ENCODE assay signal across 8 cellular contexts in genomic region chr9:72292184-72292787, GRCh38.
A peak's percentile ranks its signal among the peaks of the same experiment; 100 is the strongest.
DNase-seq lines count a peak whose midpoint lies in the region; ATAC-seq and TF ChIP-seq lines count a peak whose summit lies in the region.

No MANE protein-coding gene starts in this region.

- peaks cover 4% of the 10 kb centered on the region for H3K36me3 Mint-ChIP-seq in neural progenitor cell

- H3K27ac ChIP-seq in OCI-LY1 (ENCODE audit: low read depth, low read length, poor library complexity, severe bottlenecking) (no peak overlapping the region), neural progenitor cell (no peak overlapping the region)

- no peak overlapping the region for H3K4me3 ChIP-seq in BJ (ENCODE audit: low read depth, low read length)
- H3K4me3 ChIP-seq in OCI-LY1 (ENCODE audit: low read depth, low read length, poor library complexity, severe bottlenecking): no peak overlapping the region
- no peak overlapping the region for H3K4me3 ChIP-seq in epithelial cell of proximal tubule (ENCODE audit: low read depth, low read length)
- no peak overlapping the region for H3K4me3 ChIP-seq in neural progenitor cell
- no peak overlapping the region for H3K4me3 ChIP-seq in lower leg skin (ENCODE audit: low read depth, poor library complexity, severe bottlenecking)

- H3K36me3 ChIP-seq in BJ (ENCODE audit: control insufficient read depth, insufficient read depth, low read length) (no peaks in the 10 kb centered on the region), OCI-LY1 (ENCODE audit: insufficient read depth, low read length) (no peaks in the 10 kb centered on the region; the same call in 1 of the 2 replicates), neural progenitor cell (no peaks in the 10 kb centered on the region)

- H4K20me1 ChIP-seq in OCI-LY1 (ENCODE audit: insufficient read depth, low read length): no peaks in the 10 kb centered on the region
- H4K20me1 ChIP-seq in neural progenitor cell (ENCODE audit: low read depth): no peaks in the 10 kb centered on the region

- H3K9me3 ChIP-seq in OCI-LY1 (ENCODE audit: low read length): no peaks in the 10 kb centered on the region
- H3K9me3 ChIP-seq in neural progenitor cell (ENCODE audit: low read depth): no peaks in the 10 kb centered on the region

- TF ChIP-seq POLR2A in lower leg skin (IDR thresholded peaks at IDR 0.05): no peak

- H3K4me1 ChIP-seq in OCI-LY1 (ENCODE audit: insufficient read depth, low read length, severe bottlenecking): no peaks in the 10 kb centered on the region
- H3K4me1 ChIP-seq in neural progenitor cell: no peaks in the 10 kb centered on the region

- no peaks in the 10 kb centered on the region for H3K9me2 ChIP-seq in OCI-LY1 (ENCODE audit: low read depth, low read length)

- peaks cover 2% of the 10 kb centered on the region for H3K27me3 Mint-ChIP-seq in neural progenitor cell (ENCODE audit: insufficient read depth, low read depth)

- WGBS in lower leg skin, 2 donors: 12 to 19% methylated on average over 2 of the region's 2 CpGs

- H3K4me1 Mint-ChIP-seq in neural progenitor cell: peaks cover 3% of the 10 kb centered on the region

- no peak overlapping the region for H3K4me3 Mint-ChIP-seq in neural progenitor cell

- no peak overlapping the region for H2AFZ ChIP-seq in OCI-LY1 (ENCODE audit: low read length)
- H2AFZ ChIP-seq in neural progenitor cell (replicated peaks): peak overlapping the region; percentile 66

- no peak overlapping the region for H3K9ac ChIP-seq in OCI-LY1 (ENCODE audit: low read length)
- H3K9ac ChIP-seq in neural progenitor cell: no peak overlapping the region

- POLR2A ChIA-PET in BJ (lab: Charles Lee): no interaction called here

- H3K27me3 ChIP-seq in BJ (ENCODE audit: control insufficient read depth, insufficient read depth, low read length): peaks cover 3% of the 10 kb centered on the region; the same call in 1 of the 2 replicates
- no peaks in the 10 kb centered on the region for H3K27me3 ChIP-seq in OCI-LY1 (ENCODE audit: insufficient read depth, low read length)
- H3K27me3 ChIP-seq in neural progenitor cell: no peaks in the 10 kb centered on the region

- ATAC-seq in GM21367 (IDR thresholded peaks at IDR 0.05; ENCODE audit: unreplicated experiment): peak; percentile 53

- H3K4me2 ChIP-seq in OCI-LY1 (ENCODE audit: low read length) (no peak overlapping the region), neural progenitor cell (no peak overlapping the region)

- no peak overlapping the region for H3K27ac Mint-ChIP-seq in neural progenitor cell

- CTCF ChIA-PET in BJ (lab: Yijun Ruan, JAX): interaction anchor here (0.5 to 7.0 kb wide), 9 partner anchors 9 to 806 kb away, joined by 3 to 60 read pairs (median 6); no protein-coding TSS in a partner anchor

- H3K9me3 Mint-ChIP-seq in neural progenitor cell: peaks cover 22% of the 10 kb centered on the region

- no peak for DNase-seq in BJ (ENCODE audit: low read depth)
- no peak for DNase-seq in epithelial cell of proximal tubule (ENCODE audit: low read depth)
- DNase-seq in neural progenitor cell (ENCODE audit: low spot score): peak; percentile 39
- no peak for DNase-seq in lower leg skin (ENCODE audit: low spot score in 2 of 2)
- no peak for DNase-seq in stimulated activated CD4-positive, alpha-beta T cell treated with anti-CD3 and anti-CD28 coated beads, Interleukin-4, amount 100 ng/mL, for 1 hour
- no peak for DNase-seq in NCI-H524 treated with DMSO at 0.1 percent for 48 hours (lab: John Stamatoyannopoulos, UW)

- TF ChIP-seq CTCF in BJ (IDR thresholded peaks at IDR 0.05; ENCODE audit: insufficient read depth, low read depth, low read length) (peak; percentile 50), OCI-LY1 (IDR thresholded peaks at IDR 0.05; ENCODE audit: low read length) (peak; percentile 45; the same call in 1 of the 2 replicates), epithelial cell of proximal tubule (conservative IDR thresholded peaks at IDR 0.05; ENCODE audit: low read depth, low read length) (peak; percentile 52), neural progenitor cell (IDR thresholded peaks at IDR 0.05) (peak; percentile 64), lower leg skin (IDR thresholded peaks at IDR 0.05) (no peak)

- H3K79me2 ChIP-seq in OCI-LY1 (ENCODE audit: insufficient read depth, low read length): no peaks in the 10 kb centered on the region
- H3K79me2 ChIP-seq in neural progenitor cell (ENCODE audit: low read depth): no peaks in the 10 kb centered on the region

- H3F3A ChIP-seq in OCI-LY1 (ENCODE audit: insufficient read depth, low read length) (no peaks in the 10 kb centered on the region), neural progenitor cell (ENCODE audit: low read depth) (no peaks in the 10 kb centered on the region)

- intact Hi-C loops in lower leg skin (cut with DNase I; ENCODE audit: low total_unique reads): loop anchor here (5.0 kb wide), 1 partner anchor 300 kb away; no protein-coding TSS in a partner anchor

Comparison
In these comparisons a context has a peak if more than half of its experiments do, and no peak if none do; other contexts are left out.
1. CTCF ChIP-seq: peak in BJ (single experiment), OCI-LY1 (single experiment), epithelial cell of proximal tubule (single experiment) and neural progenitor cell (single experiment); none in lower leg skin (0 of 3).